In the genomic region with DNA sequence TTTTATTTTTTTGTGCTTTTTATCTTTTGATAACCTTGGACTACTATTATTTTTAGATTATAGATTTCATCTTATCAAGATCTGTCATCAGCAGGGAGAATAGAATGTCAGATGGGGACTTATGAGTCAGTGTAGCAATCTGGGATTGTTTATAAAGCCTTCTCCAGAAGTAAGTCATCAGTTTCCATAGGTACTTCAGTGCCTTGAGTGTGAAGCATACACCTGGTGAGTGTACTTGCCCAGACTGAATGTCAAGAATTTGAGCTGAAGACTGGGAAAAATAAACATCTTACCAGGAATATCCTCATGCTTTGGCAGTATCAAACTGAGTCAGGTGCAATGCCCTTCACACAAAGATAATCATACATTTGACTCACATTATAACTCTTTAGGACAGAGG, we compare ENCODE assay signal across 1 cellular context.
TF ChIP-seq lines count a peak whose summit lies in the region.

No MANE protein-coding gene starts in this region.

TF ChIP-seq in IMR-90, 13 proteins besides CTCF, POLR2A, EP300 and RAD21:
- TF ChIP-seq CHD1 (IDR thresholded peaks at IDR 0.05; ENCODE audit: low read depth, low read length) (no peak), USF2 (IDR thresholded peaks at IDR 0.05; ENCODE audit: low read depth, low read length) (no peak), FOS (IDR thresholded peaks at IDR 0.05; ENCODE audit: low read depth, low read length) (no peak), NFE2L2 (IDR thresholded peaks at IDR 0.05; ENCODE audit: low read depth, low read length) (no peak), SMC3 (IDR thresholded peaks at IDR 0.05; ENCODE audit: low read depth, low read length) (no peak), CEBPB (IDR thresholded peaks at IDR 0.05; ENCODE audit: low read depth, low read length) (no peak), MAFK (IDR thresholded peaks at IDR 0.05; ENCODE audit: low read depth, low read length) (no peak), ELK1 (IDR thresholded peaks at IDR 0.05; ENCODE audit: borderline replicate concordance, low read depth, low read length) (no peak)
